Comparison of ENCODE assay signal across 1 cellular context in the genomic region with DNA sequence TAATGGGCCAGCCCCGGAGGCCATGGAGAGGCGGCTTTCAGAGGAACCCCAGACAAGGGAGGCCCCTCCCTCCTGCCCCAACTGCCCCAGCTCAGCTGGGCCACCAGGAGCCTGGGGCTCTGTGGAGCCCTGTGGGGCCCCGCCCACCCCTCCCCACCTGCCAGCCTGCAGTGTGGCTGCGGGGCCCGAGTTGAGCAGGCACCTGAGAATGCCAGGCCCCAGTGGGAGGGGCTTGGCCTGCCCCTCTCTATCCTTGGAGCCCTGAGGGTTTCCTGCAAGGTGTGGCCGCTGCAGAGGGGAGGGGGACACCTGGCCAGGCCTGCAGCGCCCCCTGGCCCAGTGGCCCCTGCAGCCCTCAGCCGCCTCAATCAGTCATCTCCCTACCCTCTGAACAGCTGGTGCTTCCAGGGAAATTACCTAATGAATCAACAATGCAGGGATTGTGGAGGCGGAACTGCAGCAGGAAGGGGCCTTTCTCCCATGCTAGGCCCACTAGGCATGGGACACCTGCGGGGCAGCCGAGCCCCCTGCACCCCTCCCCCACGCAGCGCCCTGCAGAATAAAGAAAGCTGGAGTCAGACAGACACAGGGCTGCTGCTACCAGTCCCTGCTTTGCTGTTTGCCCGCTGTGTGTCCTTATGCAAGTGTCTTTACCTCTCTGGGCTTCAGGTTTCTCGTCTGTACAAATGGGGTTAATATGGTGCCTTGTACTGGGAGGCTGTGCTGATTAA.
TF ChIP-seq lines count a peak whose summit lies in the region.

No MANE protein-coding gene starts in this region.

TF ChIP-seq in HEK293, 187 proteins besides CTCF, POLR2A, EP300 and RAD21 (continued from another document):
- no peak for TF ChIP-seq ZNF292 (tag by site-specific recombination; IDR thresholded peaks at IDR 0.05; ENCODE audit: borderline replicate concordance, low read depth)
- TF ChIP-seq GLIS1 (tag by site-specific recombination; IDR thresholded peaks at IDR 0.05): peak; percentile 36; the same call in 1 of the 2 replicates
- peak; percentile 66 for TF ChIP-seq ZFHX2 (tag by site-specific recombination; conservative IDR thresholded peaks at IDR 0.05)
- peak; percentile 25; the same call in 1 of the 2 replicates for TF ChIP-seq ZBTB17 (tag by site-specific recombination; IDR thresholded peaks at IDR 0.05)
- TF ChIP-seq ZNF629 (tag by site-specific recombination; IDR thresholded peaks at IDR 0.05): 0 out of 2 replicates have a peak, but pooled peaks have one; percentile 27
- TF ChIP-seq GLIS2 (tag by site-specific recombination; IDR thresholded peaks at IDR 0.05): peak; percentile 33; the same call in 1 of the 2 replicates
- TF ChIP-seq, protein P1, sequence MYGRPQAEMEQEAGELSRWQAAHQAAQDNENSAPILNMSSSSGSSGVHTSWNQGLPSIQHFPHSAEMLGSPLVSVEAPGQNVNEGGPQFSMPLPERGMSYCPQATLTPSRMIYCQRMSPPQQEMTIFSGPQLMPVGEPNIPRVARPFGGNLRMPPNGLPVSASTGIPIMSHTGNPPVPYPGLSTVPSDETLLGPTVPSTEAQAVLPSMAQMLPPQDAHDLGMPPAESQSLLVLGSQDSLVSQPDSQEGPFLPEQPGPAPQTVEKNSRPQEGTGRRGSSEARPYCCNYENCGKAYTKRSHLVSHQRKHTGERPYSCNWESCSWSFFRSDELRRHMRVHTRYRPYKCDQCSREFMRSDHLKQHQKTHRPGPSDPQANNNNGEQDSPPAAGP (tag by site-specific recombination; IDR thresholded peaks at IDR 0.05): 0 out of 2 replicates have a peak, but pooled peaks have one; percentile 33
- TF ChIP-seq SCRT1 (tag by site-specific recombination; IDR thresholded peaks at IDR 0.05; ENCODE audit: borderline replicate concordance): no peak
- TF ChIP-seq ZBTB8A (tag by site-specific recombination; IDR thresholded peaks at IDR 0.05): no peak
- TF ChIP-seq KLF10 (tag by site-specific recombination; IDR thresholded peaks at IDR 0.05): peak; percentile 78
- TF ChIP-seq, protein P2, sequence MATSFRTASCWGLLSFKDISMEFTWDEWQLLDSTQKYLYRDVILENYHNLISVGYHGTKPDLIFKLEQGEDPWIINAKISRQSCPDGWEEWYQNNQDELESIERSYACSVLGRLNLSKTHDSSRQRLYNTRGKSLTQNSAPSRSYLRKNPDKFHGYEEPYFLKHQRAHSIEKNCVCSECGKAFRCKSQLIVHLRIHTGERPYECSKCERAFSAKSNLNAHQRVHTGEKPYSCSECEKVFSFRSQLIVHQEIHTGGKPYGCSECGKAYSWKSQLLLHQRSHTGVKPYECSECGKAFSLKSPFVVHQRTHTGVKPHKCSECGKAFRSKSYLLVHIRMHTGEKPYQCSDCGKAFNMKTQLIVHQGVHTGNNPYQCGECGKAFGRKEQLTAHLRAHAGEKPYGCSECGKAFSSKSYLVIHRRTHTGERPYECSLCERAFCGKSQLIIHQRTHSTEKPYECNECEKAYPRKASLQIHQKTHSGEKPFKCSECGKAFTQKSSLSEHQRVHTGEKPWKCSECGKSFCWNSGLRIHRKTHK (tag by site-specific recombination; IDR thresholded peaks at IDR 0.05): no peak
